ENCODE assay signal across 2 cellular contexts in genomic region chr9:16803648-16804047, GRCh38.
TF ChIP-seq lines count a peak whose summit lies in the region.

No MANE protein-coding gene starts in this region.

TF ChIP-seq in SK-N-SH, 30 proteins besides CTCF, POLR2A, EP300 and RAD21 (continued from another document):
- TF ChIP-seq, protein P1, sequence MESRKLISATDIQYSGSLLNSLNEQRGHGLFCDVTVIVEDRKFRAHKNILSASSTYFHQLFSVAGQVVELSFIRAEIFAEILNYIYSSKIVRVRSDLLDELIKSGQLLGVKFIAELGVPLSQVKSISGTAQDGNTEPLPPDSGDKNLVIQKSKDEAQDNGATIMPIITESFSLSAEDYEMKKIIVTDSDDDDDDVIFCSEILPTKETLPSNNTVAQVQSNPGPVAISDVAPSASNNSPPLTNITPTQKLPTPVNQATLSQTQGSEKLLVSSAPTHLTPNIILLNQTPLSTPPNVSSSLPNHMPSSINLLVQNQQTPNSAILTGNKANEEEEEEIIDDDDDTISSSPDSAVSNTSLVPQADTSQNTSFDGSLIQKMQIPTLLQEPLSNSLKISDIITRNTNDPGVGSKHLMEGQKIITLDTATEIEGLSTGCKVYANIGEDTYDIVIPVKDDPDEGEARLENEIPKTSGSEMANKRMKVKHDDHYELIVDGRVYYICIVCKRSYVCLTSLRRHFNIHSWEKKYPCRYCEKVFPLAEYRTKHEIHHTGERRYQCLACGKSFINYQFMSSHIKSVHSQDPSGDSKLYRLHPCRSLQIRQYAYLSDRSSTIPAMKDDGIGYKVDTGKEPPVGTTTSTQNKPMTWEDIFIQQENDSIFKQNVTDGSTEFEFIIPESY (IDR thresholded peaks at IDR 0.05; ENCODE audit: borderline replicate concordance, low read depth), result no peak
- TF ChIP-seq, protein P2, sequence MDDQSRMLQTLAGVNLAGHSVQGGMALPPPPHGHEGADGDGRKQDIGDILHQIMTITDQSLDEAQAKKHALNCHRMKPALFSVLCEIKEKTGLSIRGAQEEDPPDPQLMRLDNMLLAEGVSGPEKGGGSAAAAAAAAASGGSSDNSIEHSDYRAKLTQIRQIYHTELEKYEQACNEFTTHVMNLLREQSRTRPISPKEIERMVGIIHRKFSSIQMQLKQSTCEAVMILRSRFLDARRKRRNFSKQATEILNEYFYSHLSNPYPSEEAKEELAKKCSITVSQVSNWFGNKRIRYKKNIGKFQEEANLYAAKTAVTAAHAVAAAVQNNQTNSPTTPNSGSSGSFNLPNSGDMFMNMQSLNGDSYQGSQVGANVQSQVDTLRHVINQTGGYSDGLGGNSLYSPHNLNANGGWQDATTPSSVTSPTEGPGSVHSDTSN (IDR thresholded peaks at IDR 0.05), result no peak

TF ChIP-seq in SK-N-SH treated with all-trans-retinoic acid at 6 μM for 48 hours, 23 proteins besides CTCF, POLR2A, EP300 and RAD21 (continued from another document):
- TF ChIP-seq POU6F1 (CRISPR knock-in tag; IDR thresholded peaks at IDR 0.05; ENCODE audit: borderline replicate concordance, low read depth) (no peak), ESRRG (CRISPR knock-in tag; IDR thresholded peaks at IDR 0.05) (no peak), ZNF565 (CRISPR knock-in tag; conservative IDR thresholded peaks at IDR 0.05; ENCODE audit: low read depth) (no peak), ZC3H10 (CRISPR knock-in tag; IDR thresholded peaks at IDR 0.05) (no peak), CSDC2 (CRISPR knock-in tag; IDR thresholded peaks at IDR 0.05) (no peak), ZFP3 (CRISPR knock-in tag; IDR thresholded peaks at IDR 0.05) (no peak), ISL1 (CRISPR knock-in tag; IDR thresholded peaks at IDR 0.05) (no peak), SNAI2 (CRISPR knock-in tag; IDR thresholded peaks at IDR 0.05) (no peak), TCF4 (CRISPR knock-in tag; IDR thresholded peaks at IDR 0.05; ENCODE audit: borderline replicate concordance) (no peak), PPARA (CRISPR knock-in tag; IDR thresholded peaks at IDR 0.05; ENCODE audit: borderline replicate concordance) (no peak), ARNTL (CRISPR knock-in tag; IDR thresholded peaks at IDR 0.05; ENCODE audit: borderline replicate concordance, low read depth) (no peak)
